Comparison of ENCODE assay signal across 8 cellular contexts in the genomic region with DNA sequence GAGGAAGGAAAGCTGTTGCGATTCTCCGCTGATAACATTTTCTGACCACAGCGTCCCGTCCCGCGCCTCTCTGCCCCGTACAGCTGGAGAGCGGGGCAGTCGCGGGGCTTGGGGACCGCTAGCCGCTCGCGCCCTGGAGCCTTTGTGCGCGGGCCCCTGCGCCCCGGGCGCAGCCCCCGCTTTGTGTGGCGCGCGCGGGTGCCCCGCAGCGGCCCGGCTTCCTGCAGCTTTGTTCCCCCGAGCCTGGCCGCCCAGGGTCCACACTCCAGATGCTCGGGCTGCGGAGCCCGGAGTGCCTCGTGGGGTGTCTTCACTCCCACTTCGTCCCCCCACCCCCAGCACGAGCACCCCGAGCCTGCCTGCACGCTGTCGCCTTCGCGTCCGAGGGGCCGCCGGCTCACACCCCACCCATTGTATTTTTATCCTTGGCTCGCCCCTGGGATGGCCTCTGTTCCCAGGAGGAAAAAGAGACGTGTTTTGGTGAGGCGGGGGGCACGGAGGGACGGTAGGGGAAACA. TPM values are rescaled to one million over a fixed set of nuclear protein-coding genes. Genes with fewer than 3 reads are reported as not detected.
DNase-seq lines count a peak whose midpoint lies in the region; ATAC-seq and TF ChIP-seq lines count a peak whose summit lies in the region.

No MANE protein-coding gene starts in this region.

- peak overlapping the region; percentile 71 for H2AFZ ChIP-seq in hepatocyte

- H3K36me3 Mint-ChIP-seq in activated naive CD4-positive, alpha-beta T cell treated with anti-CD3 and anti-CD28 coated beads, Interleukin-2, amount 50 U/mL, for 24 hours: peaks cover 8% of the 10 kb centered on the region
- H3K36me3 Mint-ChIP-seq in stimulated activated memory B cell treated with anti-CD40 and anti-IgM and Interleukin-4, amounts not matched to agents 10 μg/mL and 1 μg/mL and 100 μg/mL, for 72 hours: peaks cover 25% of the 10 kb centered on the region

- no peaks in the 10 kb centered on the region for H3K9me3 Mint-ChIP-seq in activated naive CD4-positive, alpha-beta T cell treated with anti-CD3 and anti-CD28 coated beads, Interleukin-2, amount 50 U/mL, for 24 hours
- no peaks in the 10 kb centered on the region for H3K9me3 Mint-ChIP-seq in stimulated activated memory B cell treated with anti-CD40 and anti-IgM and Interleukin-4, amounts not matched to agents 10 μg/mL and 1 μg/mL and 100 μg/mL, for 72 hours

- H3K4me3 Mint-ChIP-seq in activated naive CD4-positive, alpha-beta T cell treated with anti-CD3 and anti-CD28 coated beads, Interleukin-2, amount 50 U/mL, for 24 hours: peak overlapping the region; percentile 92
- peak overlapping the region; percentile 95 for H3K4me3 Mint-ChIP-seq in stimulated activated memory B cell treated with anti-CD40 and anti-IgM and Interleukin-4, amounts not matched to agents 10 μg/mL and 1 μg/mL and 100 μg/mL, for 72 hours

- H3K27ac ChIP-seq in hepatocyte: peak overlapping the region; percentile 69

- H4K20me1 ChIP-seq in hepatocyte (ENCODE audit: insufficient read depth, poor library complexity, severe bottlenecking): no peaks in the 10 kb centered on the region

- H3K27me3 ChIP-seq in hepatocyte: peaks cover 3% of the 10 kb centered on the region

- H3K9me2 ChIP-seq in hepatocyte (replicated peaks; ENCODE audit: insufficient read depth): no peaks in the 10 kb centered on the region

- peak overlapping the region; percentile 91 for H3K27ac Mint-ChIP-seq in activated naive CD4-positive, alpha-beta T cell treated with anti-CD3 and anti-CD28 coated beads, Interleukin-2, amount 50 U/mL, for 24 hours
- H3K27ac Mint-ChIP-seq in stimulated activated memory B cell treated with anti-CD40 and anti-IgM and Interleukin-4, amounts not matched to agents 10 μg/mL and 1 μg/mL and 100 μg/mL, for 72 hours: peak overlapping the region; percentile 78

- 0% methylated on average over 43 of the region's 48 CpGs for WGBS in hepatocyte (ENCODE audit: low lambda C conversion rate, missing lambda C conversion rate)

- H3K4me3 ChIP-seq in AG09309 (ENCODE audit: control insufficient read depth, low read depth, low read length) (peak overlapping the region; percentile 65), hepatocyte (peak overlapping the region; percentile 92)

- H3K79me2 ChIP-seq in hepatocyte: peaks cover 29% of the 10 kb centered on the region

- peaks cover 51% of the 10 kb centered on the region for H3K4me1 Mint-ChIP-seq in activated naive CD4-positive, alpha-beta T cell treated with anti-CD3 and anti-CD28 coated beads, Interleukin-2, amount 50 U/mL, for 24 hours
- H3K4me1 Mint-ChIP-seq in stimulated activated memory B cell treated with anti-CD40 and anti-IgM and Interleukin-4, amounts not matched to agents 10 μg/mL and 1 μg/mL and 100 μg/mL, for 72 hours: peaks cover 60% of the 10 kb centered on the region

- no peaks in the 10 kb centered on the region for H3K27me3 Mint-ChIP-seq in activated naive CD4-positive, alpha-beta T cell treated with anti-CD3 and anti-CD28 coated beads, Interleukin-2, amount 50 U/mL, for 24 hours
- no peaks in the 10 kb centered on the region for H3K27me3 Mint-ChIP-seq in stimulated activated memory B cell treated with anti-CD40 and anti-IgM and Interleukin-4, amounts not matched to agents 10 μg/mL and 1 μg/mL and 100 μg/mL, for 72 hours

- peak overlapping the region; percentile 99 for H3K4me2 ChIP-seq in hepatocyte

- TF ChIP-seq CTCF in AG09309 (IDR thresholded peaks at IDR 0.05; ENCODE audit: control insufficient read depth, insufficient read depth, low read depth, low read length, missing control alignments) (peak; percentile 0), hepatocyte (IDR thresholded peaks at IDR 0.05; ENCODE audit: poor library complexity) (no peak)

- DNase-seq in AG09309 (ENCODE audit: low read depth): no peak
- peak; percentile 21 for DNase-seq in HK-2 (ENCODE audit: unreplicated experiment)
- DNase-seq in hepatocyte (ENCODE audit: low spot score): no peak
- no peak for DNase-seq in MV-4-11 (lab: John Stamatoyannopoulos, UW)
- DNase-seq in DMS79 (lab: John Stamatoyannopoulos, UW): no peak

- no peaks in the 10 kb centered on the region for H3K4me1 ChIP-seq in hepatocyte (ENCODE audit: insufficient read depth)

- H3K9me3 ChIP-seq in hepatocyte (ENCODE audit: low read depth): no peaks in the 10 kb centered on the region

- no peaks in the 10 kb centered on the region for H3K36me3 ChIP-seq in hepatocyte (replicated peaks; ENCODE audit: insufficient read depth, low read depth)

- ATAC-seq in GM19372 (IDR thresholded peaks at IDR 0.05; ENCODE audit: low read depth, unreplicated experiment): peak; percentile 14
- peak; percentile 40 for ATAC-seq in stimulated activated memory B cell treated with anti-CD40 and anti-IgM and Interleukin-4, amounts not matched to agents 10 μg/mL and 1 μg/mL and 100 μg/mL, for 72 hours

RNA-seq across cellular contexts. Expression of gene TMEM131L, which starts 0.5 kb away (rescaled TPM):
- total RNA-seq in hepatocyte: 8.1 and 10.5 TPM in 2 replicates
- polyA plus RNA-seq in hepatocyte: 5.8 and 6.3 TPM in 2 replicates
